1 cellular context compared by ENCODE assay signal in genomic region chr21:45236481-45236880, GRCh38.
TF ChIP-seq lines count a peak whose summit lies in the region.

No MANE protein-coding gene starts in this region.

TF ChIP-seq in HCT116, 20 proteins besides CTCF, POLR2A, EP300 and RAD21 (continued from another document):
- TF ChIP-seq REST (IDR thresholded peaks at IDR 0.05; ENCODE audit: low read depth) (no peak), ELF1 (IDR thresholded peaks at IDR 0.05; ENCODE audit: borderline replicate concordance, low read depth) (no peak)
